In genomic region chr15:39580117-39580629, GRCh38 we compare ENCODE assay signal across 1 cellular context.
TF ChIP-seq lines count a peak whose summit lies in the region.

No MANE protein-coding gene starts in this region.

TF ChIP-seq in SK-N-SH treated with all-trans-retinoic acid at 6 μM for 48 hours, 23 proteins besides CTCF, POLR2A, EP300 and RAD21 (continued from another document):
- TF ChIP-seq PATZ1 (CRISPR knock-in tag; IDR thresholded peaks at IDR 0.05; ENCODE audit: borderline replicate concordance): no peak
